ENCODE assay signal across 33 cellular contexts in the genomic region with DNA sequence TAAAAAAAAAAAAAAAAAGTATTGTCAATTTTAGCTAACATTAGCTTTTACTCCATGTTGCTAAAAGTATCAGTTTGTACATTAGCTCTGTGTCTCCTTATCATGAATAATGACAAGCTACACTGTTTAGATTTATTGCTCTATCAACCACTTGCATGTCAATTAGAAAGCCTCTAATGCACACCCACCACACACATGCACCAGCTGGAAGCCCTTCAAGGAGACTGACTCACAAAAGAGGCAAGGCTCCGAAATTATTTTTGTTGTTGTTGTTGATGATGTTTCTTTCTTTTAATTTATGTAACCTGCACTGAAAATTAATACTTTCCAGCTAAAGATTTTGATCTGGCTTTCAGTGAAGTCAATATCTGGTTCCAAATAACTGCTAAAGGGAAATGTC.
DNase-seq lines count a peak whose midpoint lies in the region; ATAC-seq and TF ChIP-seq lines count a peak whose summit lies in the region.
"Had no signal": no experiment of that assay in that cellular context is flagged by ENCODE, and none has a peak within 500 bp of the region (broad histone marks: within the 10 kb centered on the region; RNA-seq: fewer than 3 reads in every experiment).

No MANE protein-coding gene starts in this region.

- in situ Hi-C loops in GM23248 (cut with MboI) = loop anchor here (25.0 kb wide), 1 partner anchor 598 kb away; no protein-coding TSS in a partner anchor

- TF ChIP-seq CTCF in Caco-2 (IDR thresholded peaks at IDR 0.05; ENCODE audit: insufficient read depth in 1 of 2, low read depth in 1 of 2, low read length in 1 of 2, severe bottlenecking in 1 of 2, unreplicated experiment in 1 of 2) = no peak

- no peak overlapping the region for H3K9ac ChIP-seq in GM23248

- 0 out of 2 replicates have a peak, but pooled peaks cover 4% of the 10 kb centered on the region for H3F3A ChIP-seq in GM23248 (ENCODE audit: insufficient read depth)

- intact Hi-C loops in Caco-2 (cut with micrococcal nuclease; ENCODE audit: unreplicated experiment) = loop anchor here (5.0 kb wide), 1 partner anchor 48 kb away; no protein-coding TSS in a partner anchor

- POLR2A ChIA-PET in Caco-2 (lab: Charles Lee) = no interaction called here

- H4K20me1 ChIP-seq in GM23248 (ENCODE audit: insufficient read depth) = no peaks in the 10 kb centered on the region

- H3K27me3 Mint-ChIP-seq in Caco-2 (ENCODE audit: insufficient read depth, unreplicated experiment) = no peaks in the 10 kb centered on the region
- H3K27me3 Mint-ChIP-seq: activated CD4-positive, alpha-beta memory T cell treated with anti-CD3 and anti-CD28 coated beads, Interleukin-2, amount 10 ng/mL, durations not matched to agents 7 days and 5 days; brain; dendritic cell treated with granulocyte-macrophage colony-stimulating factor and Interleukin-4, amounts not matched to agents 40 ng/mL and 50 ng/mL, for 4 days; naive thymus-derived CD4-positive, alpha-beta T cell; stimulated activated naive CD8-positive, alpha-beta T cell treated with anti-CD3 and anti-CD28 coated beads, Interleukin-15, Interleukin-2, amounts not matched to agents 100 ng/mL and 50 ng/mL, for 24 hours; T-helper 17 cell had no signal

- H3K36me3 ChIP-seq in GM23248 (ENCODE audit: low read depth) = peaks cover 13% of the 10 kb centered on the region
- no peaks in the 10 kb centered on the region for H3K36me3 ChIP-seq in Caco-2 (ENCODE audit: control insufficient read depth, insufficient read depth, low read length)
- H3K36me3 ChIP-seq: neutrophil had no signal

- 8 to 14% methylated on average over 1 of the region's 1 CpG for WGBS in GM23248 (ENCODE audit: low coverage in 1 of 2, low lambda C conversion rate in 2 of 2, missing lambda C conversion rate in 2 of 2), 2 experiments

- H3K27me3 ChIP-seq in GM23248 (replicated peaks; ENCODE audit: insufficient read depth) (no peaks in the 10 kb centered on the region), Caco-2 (replicated peaks; ENCODE audit: control insufficient read depth, insufficient read depth, low read length) (no peaks in the 10 kb centered on the region)
- H3K27me3 ChIP-seq: heart right ventricle, neutrophil, testis had no signal

- no peak overlapping the region for H3K4me2 ChIP-seq in GM23248 (ENCODE audit: unreplicated experiment)
- H3K4me2 ChIP-seq: PC-9 had no signal

- no peak overlapping the region for H3K4me3 Mint-ChIP-seq in Caco-2 (ENCODE audit: unreplicated experiment)
- H3K4me3 Mint-ChIP-seq: activated CD4-positive, alpha-beta memory T cell treated with anti-CD3 and anti-CD28 coated beads, Interleukin-2, amount 10 ng/mL, durations not matched to agents 7 days and 5 days; activated naive CD4-positive, alpha-beta T cell treated with anti-CD3 and anti-CD28 coated beads for 36 hours; dendritic cell treated with granulocyte-macrophage colony-stimulating factor and Interleukin-4, amounts not matched to agents 40 ng/mL and 50 ng/mL, for 4 days; HFFc6; naive thymus-derived CD4-positive, alpha-beta T cell; stimulated activated naive CD8-positive, alpha-beta T cell treated with anti-CD3 and anti-CD28 coated beads, Interleukin-15, Interleukin-2, amounts not matched to agents 100 ng/mL and 50 ng/mL, for 24 hours; T-helper 17 cell had no signal

- H3K9me3 Mint-ChIP-seq in Caco-2 (ENCODE audit: unreplicated experiment) = no peaks in the 10 kb centered on the region
- H3K9me3 Mint-ChIP-seq: activated CD4-positive, alpha-beta memory T cell treated with anti-CD3 and anti-CD28 coated beads, Interleukin-2, amount 10 ng/mL, durations not matched to agents 7 days and 5 days; activated naive CD4-positive, alpha-beta T cell treated with anti-CD3 and anti-CD28 coated beads for 36 hours; dendritic cell treated with granulocyte-macrophage colony-stimulating factor and Interleukin-4, amounts not matched to agents 40 ng/mL and 50 ng/mL, for 4 days; HFFc6; naive thymus-derived CD4-positive, alpha-beta T cell; stimulated activated naive CD8-positive, alpha-beta T cell treated with anti-CD3 and anti-CD28 coated beads, Interleukin-15, Interleukin-2, amounts not matched to agents 100 ng/mL and 50 ng/mL, for 24 hours had no signal

- peaks cover 6% of the 10 kb centered on the region for H3K4me1 Mint-ChIP-seq in Caco-2 (ENCODE audit: low read depth, unreplicated experiment)
- H3K4me1 Mint-ChIP-seq: activated CD4-positive, alpha-beta memory T cell treated with anti-CD3 and anti-CD28 coated beads, Interleukin-2, amount 10 ng/mL, durations not matched to agents 7 days and 5 days; T-helper 17 cell had no signal

- BruUV-seq in Caco-2 (replicated peaks; lab: Mats Ljungman, UMichigan) = no TSS peak

- H3K4me1 ChIP-seq in GM23248 (ENCODE audit: insufficient read depth) (no peaks in the 10 kb centered on the region), Caco-2 (no peaks in the 10 kb centered on the region)
- H3K4me1 ChIP-seq: testis had no signal

- no peak overlapping the region for H3K4me3 ChIP-seq in GM23248
- H3K4me3 ChIP-seq in Caco-2 (ENCODE audit: low read depth, low read length) = no peak overlapping the region
- H3K4me3 ChIP-seq: heart right ventricle, PC-9, SK-N-MC, testis had no signal

- H3K36me3 Mint-ChIP-seq in Caco-2 (ENCODE audit: insufficient read depth, unreplicated experiment) = peaks cover 20% of the 10 kb centered on the region

- H3K27ac ChIP-seq in GM23248 = no peak overlapping the region
- H3K27ac ChIP-seq: heart right ventricle, neutrophil, PC-9, SK-N-MC, testis had no signal

- no peak for ATAC-seq in HG03460 (IDR thresholded peaks at IDR 0.05; ENCODE audit: unreplicated experiment)
- ATAC-seq: heart right ventricle; naive thymus-derived CD4-positive, alpha-beta T cell; right cardiac atrium; T-helper 17 cell had no signal

- DNase-seq in GM23248 = peak; percentile 26
- peak; percentile 47 for DNase-seq in NCI-H1105 (lab: John Stamatoyannopoulos, UW)
- DNase-seq in NCI-H446 treated with DMSO at 0.1 percent for 48 hours (lab: John Stamatoyannopoulos, UW) = peak; percentile 6
- DNase-seq in iris pigment epithelial cell (ENCODE audit: low read depth) = peak; percentile 7
- no peak for DNase-seq in Caco-2
- no peak for DNase-seq in amniotic stem cell (lab: John Stamatoyannopoulos, UW)
- DNase-seq: activated CD4-positive, alpha-beta memory T cell treated with anti-CD3 and anti-CD28 coated beads, Interleukin-2, amount 10 ng/mL, durations not matched to agents 7 days and 5 days; activated CD4-positive, CD25-positive, alpha-beta regulatory T cell treated with anti-CD3 and anti-CD28 coated beads, Interleukin-2, amount 50 U/mL, for 72 hours; activated CD8-positive, alpha-beta memory T cell treated with anti-CD3 and anti-CD28 coated beads, Interleukin-2, amount 50 U/mL, for 4 hours; activated naive CD4-positive, alpha-beta T cell treated with anti-CD3 and anti-CD28 coated beads for 36 hours; C1 segment of cervical spinal cord; DND-41; erythroblast; heart right ventricle; HFFc6; midbrain; naive thymus-derived CD4-positive, alpha-beta T cell; NCI-H1092; NCI-H2081; NCI-H510A treated with DMSO at 0.1 percent for 48 hours; PC-9; posterior cingulate gyrus; right cardiac atrium; stimulated activated CD4-positive, alpha-beta T cell treated with anti-CD3 and anti-CD28 coated beads, Interleukin-2, amount 100 ng/mL, for 24 hours; stimulated activated CD8-positive, alpha-beta memory T cell treated with anti-CD3 and anti-CD28 coated beads, Interleukin-4, amount 100 ng/mL, for 48 hours; T-helper 17 cell; testis had no signal

- CTCF ChIA-PET in Caco-2 (lab: Charles Lee) = no interaction called here

- no peak overlapping the region for H3K27ac Mint-ChIP-seq in Caco-2 (ENCODE audit: unreplicated experiment)
- H3K27ac Mint-ChIP-seq: activated CD4-positive, alpha-beta memory T cell treated with anti-CD3 and anti-CD28 coated beads, Interleukin-2, amount 10 ng/mL, durations not matched to agents 7 days and 5 days; activated naive CD4-positive, alpha-beta T cell treated with anti-CD3 and anti-CD28 coated beads for 36 hours; dendritic cell treated with granulocyte-macrophage colony-stimulating factor and Interleukin-4, amounts not matched to agents 40 ng/mL and 50 ng/mL, for 4 days; HFFc6; naive thymus-derived CD4-positive, alpha-beta T cell; stimulated activated naive CD8-positive, alpha-beta T cell treated with anti-CD3 and anti-CD28 coated beads, Interleukin-15, Interleukin-2, amounts not matched to agents 100 ng/mL and 50 ng/mL, for 24 hours; T-helper 17 cell had no signal

- H2AFZ ChIP-seq in GM23248 = no peak overlapping the region
- H2AFZ ChIP-seq: PC-9 had no signal

- no peaks in the 10 kb centered on the region for H3K79me2 ChIP-seq in GM23248 (ENCODE audit: insufficient read depth)

- no peaks in the 10 kb centered on the region for H3K9me2 ChIP-seq in GM23248 (ENCODE audit: insufficient read depth)

- no peaks in the 10 kb centered on the region for H3K9me3 ChIP-seq in GM23248 (ENCODE audit: low read depth)
- H3K9me3 ChIP-seq in Caco-2 = no peaks in the 10 kb centered on the region
- H3K9me3 ChIP-seq: heart right ventricle, neutrophil, testis had no signal

Comparison
In these comparisons a context has a peak if more than half of its experiments do, and no peak if none do; other contexts are left out.
1. DNase-seq: peak in GM23248 (single experiment), NCI-H1105 (single experiment), NCI-H446 treated with DMSO at 0.1 percent for 48 hours (single experiment) and iris pigment epithelial cell (single experiment); none in Caco-2 (0 of 2) and amniotic stem cell (single experiment).